Comparison of ENCODE assay signal across 8 cellular contexts in genomic region chr12:110466791-110467190, GRCh38. TPM values are rescaled to one million over a fixed set of nuclear protein-coding genes. Genes with fewer than 3 reads are reported as not detected.
DNase-seq lines count a peak whose midpoint lies in the region; ATAC-seq, FAIRE-seq and TF ChIP-seq lines count a peak whose summit lies in the region.

No MANE protein-coding gene starts in this region.

- no peak overlapping the region for H2AFZ ChIP-seq in Loucy (ENCODE audit: low read length)

- no peaks in the 10 kb centered on the region for H3F3A ChIP-seq in Loucy (ENCODE audit: low read depth)

- H3K4me2 ChIP-seq in Loucy (ENCODE audit: low read depth, low read length, poor library complexity, severe bottlenecking): peak overlapping the region; percentile 99

- H3K9me3 ChIP-seq in Loucy (ENCODE audit: insufficient read depth, low read depth, low read length) (no peaks in the 10 kb centered on the region), breast epithelium (no peaks in the 10 kb centered on the region), neutrophil (no peaks in the 10 kb centered on the region)

- intact Hi-C loops in breast epithelium (cut with DNase I; ENCODE audit: low total_unique reads): no loop called here

- no peak for ATAC-seq in GM21723 (IDR thresholded peaks at IDR 0.05; ENCODE audit: unreplicated experiment)
- ATAC-seq in GM19351 (IDR thresholded peaks at IDR 0.05; ENCODE audit: unreplicated experiment): no peak

- H3K27ac ChIP-seq in breast epithelium (no peak overlapping the region), neutrophil (peak overlapping the region; percentile 88)

- DNase-seq in ELF-1 (ENCODE audit: low read depth, low spot score) (peak; percentile 5), breast epithelium (ENCODE audit: low spot score in 2 of 2) (no peak), DMS153 (lab: John Stamatoyannopoulos, UW) (no peak), H54 (ENCODE audit: insufficient read length, low spot score) (no peak)

- peaks cover 62% of the 10 kb centered on the region for H3K79me2 ChIP-seq in Loucy (ENCODE audit: insufficient read depth, low read length)

- peaks cover 4% of the 10 kb centered on the region; the same call in 1 of the 2 replicates for H3K36me3 ChIP-seq in Loucy (ENCODE audit: insufficient read depth, low read length)
- no peaks in the 10 kb centered on the region for H3K36me3 ChIP-seq in breast epithelium
- H3K36me3 ChIP-seq in neutrophil: peaks cover 10% of the 10 kb centered on the region

- TF ChIP-seq CTCF in Loucy (conservative IDR thresholded peaks at IDR 0.05; ENCODE audit: low read length): no peak
- no peak for TF ChIP-seq CTCF in breast epithelium (IDR thresholded peaks at IDR 0.05)
- TF ChIP-seq CTCF in neutrophil (IDR thresholded peaks at IDR 0.05): no peak

- no peak for TF ChIP-seq POLR2A in breast epithelium (IDR thresholded peaks at IDR 0.05)
- TF ChIP-seq POLR2A in H54 (IDR thresholded peaks at IDR 0.05; ENCODE audit: low read depth, low read length): no peak

- H3K9ac ChIP-seq in Loucy (ENCODE audit: low read depth, low read length, poor library complexity, severe bottlenecking): peak overlapping the region; percentile 96

- H3K9me2 ChIP-seq in Loucy (replicated peaks; ENCODE audit: low read depth, low read length): no peaks in the 10 kb centered on the region

- H3K27me3 ChIP-seq in Loucy (ENCODE audit: insufficient read depth, low read length, poor library complexity, severe bottlenecking) (no peaks in the 10 kb centered on the region), breast epithelium (no peaks in the 10 kb centered on the region), neutrophil (no peaks in the 10 kb centered on the region)

- H4K20me1 ChIP-seq in Loucy (ENCODE audit: insufficient read depth, low read length, poor library complexity, severe bottlenecking): peaks cover 11% of the 10 kb centered on the region

- no peak for FAIRE-seq in H54 (lab: Jason Lieb, UNC)

- peak overlapping the region; percentile 88 for H3K4me3 ChIP-seq in Loucy (ENCODE audit: low read length, poor library complexity, severe bottlenecking)
- H3K4me3 ChIP-seq in breast epithelium: peak overlapping the region in 2 of 3 donors; percentile 84 to 86
- peak overlapping the region; percentile 87 to 97 for H3K4me3 ChIP-seq in neutrophil (ENCODE audit: low read depth in 1 of 2, low read length in 1 of 2)

- H3K4me1 ChIP-seq in Loucy (ENCODE audit: insufficient read depth, low read length, poor library complexity, severe bottlenecking): peaks cover 23% of the 10 kb centered on the region
- H3K4me1 ChIP-seq in breast epithelium: no peaks in the 10 kb centered on the region
- peaks cover 25 to 37% of the 10 kb centered on the region in 2 experiments for H3K4me1 ChIP-seq in neutrophil (ENCODE audit: control insufficient read depth in 1 of 2, insufficient read depth in 1 of 2, low read depth in 1 of 2, low read length in 1 of 2)

RNA-seq across cellular contexts. Expression of gene GPN3, which starts 1.3 kb away (rescaled TPM):
- 10 to 100 TPM; 19.8 to 31.0 (median 21.0) TPM for total RNA-seq in breast epithelium

RNA-seq across cellular contexts. Expression of gene FAM216A, which starts 1.9 kb away (rescaled TPM):
- total RNA-seq in breast epithelium: 10 to 100 TPM in 1 of 3 donors, 1 to 10 TPM in 2; 6.1 to 10.5 (median 8.5) TPM

RNA-seq across cellular contexts. Expression of gene ARPC3, which starts 16.7 kb away (rescaled TPM):
- 100 to 1,000 TPM; 286 to 426 (median 351) TPM for total RNA-seq in breast epithelium

RNA-seq across cellular contexts. Expression of gene VPS29, which starts 35.1 kb away (rescaled TPM):
- total RNA-seq in breast epithelium: 100 to 1,000 TPM in 1 of 3 donors, 10 to 100 TPM in 2; 82.9 to 135 (median 96.7) TPM

RNA-seq across cellular contexts. Expression of gene RAD9B, which starts 35.3 kb away (rescaled TPM):
- total RNA-seq in breast epithelium: 1 to 10 TPM in 1 of 3 donors, under 1 TPM in 2; 0.48 to 2.8 (median 0.66) TPM
